14 cellular contexts compared by ENCODE assay signal in the genomic region with DNA sequence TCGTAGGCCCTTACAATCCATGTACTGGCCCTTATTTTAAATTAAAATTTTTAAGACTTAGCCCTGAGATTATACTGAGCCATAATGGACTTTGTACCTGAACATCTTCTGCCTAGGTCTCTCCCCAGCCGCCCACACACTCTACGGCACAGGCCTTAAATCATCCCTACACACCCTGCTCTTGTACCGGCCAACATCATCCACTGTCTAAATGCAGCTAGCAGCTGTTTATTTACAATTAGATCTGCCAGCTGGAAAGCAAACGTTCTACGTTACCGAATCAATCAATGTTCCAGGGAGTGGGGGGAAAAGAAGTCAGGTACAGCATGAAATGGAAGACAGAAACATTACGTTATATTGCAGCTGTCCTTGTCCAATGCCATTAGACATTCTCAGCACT.
"Had no signal": no experiment of that assay in that cellular context is flagged by ENCODE, and none has a peak within 500 bp of the region (broad histone marks: within the 10 kb centered on the region; RNA-seq: fewer than 3 reads in every experiment).

No MANE protein-coding gene starts in this region.

- DNase-seq: activated CD4-positive, alpha-beta T cell treated with anti-CD3 and anti-CD28 coated beads, Interleukin-2, amount 50 U/mL, for 1 hour; activated CD8-positive, alpha-beta memory T cell treated with anti-CD3 and anti-CD28 coated beads for 24 hours; activated gamma-delta T cell treated with Interleukin-2 at 50 U/mL for 16 hours; activated naive CD8-positive, alpha-beta T cell treated with anti-CD3 and anti-CD28 coated beads, Interleukin-2, amount 10 ng/mL, durations not matched to agents 7 days and 5 days; brain microvascular endothelial cell; left ventricle myocardium superior; stimulated activated CD4-positive, alpha-beta T cell treated with anti-CD3 and anti-CD28 coated beads, Interleukin-1b, Interleukin-23, amount 100 ng/mL, for 48 hours; stimulated activated naive CD8-positive, alpha-beta T cell treated with anti-CD3 and anti-CD28 coated beads, Interleukin-15, amount 100 ng/mL, for 72 hours had no signal

- H3K27me3 Mint-ChIP-seq: type B pancreatic cell had no signal

- H3K4me3 ChIP-seq: coronary artery, hepatocyte, neural progenitor cell had no signal

- H3K36me3 ChIP-seq: brain microvascular endothelial cell, neural progenitor cell had no signal

- H3K27me3 ChIP-seq: brain microvascular endothelial cell, hepatocyte, neural progenitor cell had no signal

- H3K4me1 Mint-ChIP-seq: activated naive CD8-positive, alpha-beta T cell treated with anti-CD3 and anti-CD28 coated beads, Interleukin-2, amount 10 ng/mL, durations not matched to agents 7 days and 5 days; central memory CD8-positive, alpha-beta T cell; stimulated activated naive CD8-positive, alpha-beta T cell treated with anti-CD3 and anti-CD28 coated beads, Interleukin-15, amount 100 ng/mL, for 72 hours had no signal

- FAIRE-seq: keratinocyte had no signal

- H3K9ac ChIP-seq: neural progenitor cell had no signal

- H3K4me2 ChIP-seq: hepatocyte, neural progenitor cell had no signal

- H3K36me3 Mint-ChIP-seq: activated naive CD8-positive, alpha-beta T cell treated with anti-CD3 and anti-CD28 coated beads, Interleukin-2, amount 10 ng/mL, durations not matched to agents 7 days and 5 days; neural progenitor cell; type B pancreatic cell had no signal

- H3K79me2 ChIP-seq: hepatocyte had no signal

- H3K27ac Mint-ChIP-seq: activated naive CD8-positive, alpha-beta T cell treated with anti-CD3 and anti-CD28 coated beads, Interleukin-2, amount 10 ng/mL, durations not matched to agents 7 days and 5 days; neural progenitor cell; stimulated activated naive CD8-positive, alpha-beta T cell treated with anti-CD3 and anti-CD28 coated beads, Interleukin-15, amount 100 ng/mL, for 72 hours; type B pancreatic cell had no signal

- H3K9me3 Mint-ChIP-seq: activated naive CD8-positive, alpha-beta T cell treated with anti-CD3 and anti-CD28 coated beads, Interleukin-2, amount 10 ng/mL, durations not matched to agents 7 days and 5 days; central memory CD8-positive, alpha-beta T cell; neural progenitor cell; stimulated activated naive CD8-positive, alpha-beta T cell treated with anti-CD3 and anti-CD28 coated beads, Interleukin-15, amount 100 ng/mL, for 72 hours; type B pancreatic cell had no signal

- H3K27ac ChIP-seq: brain microvascular endothelial cell, coronary artery, hepatocyte, neural progenitor cell had no signal

- H3K4me3 Mint-ChIP-seq: activated naive CD8-positive, alpha-beta T cell treated with anti-CD3 and anti-CD28 coated beads, Interleukin-2, amount 10 ng/mL, durations not matched to agents 7 days and 5 days; central memory CD8-positive, alpha-beta T cell; neural progenitor cell; stimulated activated naive CD8-positive, alpha-beta T cell treated with anti-CD3 and anti-CD28 coated beads, Interleukin-15, amount 100 ng/mL, for 72 hours; type B pancreatic cell had no signal
